In genomic region chr11:9211322-9211721, GRCh38 we compare ENCODE assay signal across 22 cellular contexts. TPM values are rescaled to one million over a fixed set of nuclear protein-coding genes. Genes with fewer than 3 reads are reported as not detected.
DNase-seq lines count a peak whose midpoint lies in the region; ATAC-seq and TF ChIP-seq lines count a peak whose summit lies in the region.
"Had no signal": no experiment of that assay in that cellular context is flagged by ENCODE, and none has a peak within 500 bp of the region (broad histone marks: within the 10 kb centered on the region; RNA-seq: fewer than 3 reads in every experiment).

No MANE protein-coding gene starts in this region.

- no peak overlapping the region for H3K27ac Mint-ChIP-seq in activated CD4-positive, alpha-beta T cell treated with anti-CD3 and anti-CD28 coated beads for 36 hours
- H3K27ac Mint-ChIP-seq in mesothelial cell of epicardium, result peak overlapping the region; percentile 89
- H3K27ac Mint-ChIP-seq: nephron had no signal

- TF ChIP-seq CTCF in RWPE2 (IDR thresholded peaks at IDR 0.05; ENCODE audit: poor library complexity, severe bottlenecking), result no peak
- TF ChIP-seq CTCF in mesothelial cell of epicardium (IDR thresholded peaks at IDR 0.05; ENCODE audit: unreplicated experiment), result no peak
- TF ChIP-seq CTCF in omental fat pad (IDR thresholded peaks at IDR 0.05), result no peak

- no peaks in the 10 kb centered on the region for H3K27me3 ChIP-seq in RWPE2 (ENCODE audit: insufficient read depth, poor library complexity, severe bottlenecking)
- H3K27me3 ChIP-seq: heart right ventricle, thyroid gland had no signal

- peaks cover 72% of the 10 kb centered on the region for H3K4me1 Mint-ChIP-seq in activated CD4-positive, alpha-beta T cell treated with anti-CD3 and anti-CD28 coated beads for 36 hours
- H3K4me1 Mint-ChIP-seq in mesothelial cell of epicardium, result peaks cover 50% of the 10 kb centered on the region

- no peaks in the 10 kb centered on the region for H3K36me3 Mint-ChIP-seq in activated CD4-positive, alpha-beta T cell treated with anti-CD3 and anti-CD28 coated beads for 36 hours (ENCODE audit: low read depth)
- H3K36me3 Mint-ChIP-seq in mesothelial cell of epicardium, result no peaks in the 10 kb centered on the region

- H3K4me1 ChIP-seq in RWPE2 (ENCODE audit: insufficient read depth, poor library complexity, severe bottlenecking), result peaks cover 24% of the 10 kb centered on the region
- H3K4me1 ChIP-seq: prostate gland had no signal

- no peak overlapping the region for H3K4me3 ChIP-seq in RWPE2 (ENCODE audit: severe bottlenecking)
- H3K4me3 ChIP-seq: heart right ventricle, prostate gland, thyroid gland had no signal

- H3K27me3 Mint-ChIP-seq in activated CD4-positive, alpha-beta T cell treated with anti-CD3 and anti-CD28 coated beads for 36 hours, result no peaks in the 10 kb centered on the region
- H3K27me3 Mint-ChIP-seq in mesothelial cell of epicardium (ENCODE audit: low read depth), result no peaks in the 10 kb centered on the region

- no peaks in the 10 kb centered on the region for H3K9me3 ChIP-seq in RWPE2 (ENCODE audit: severe bottlenecking)
- H3K9me3 ChIP-seq: heart right ventricle, prostate gland, thyroid gland had no signal

- POLR2A ChIA-PET in activated CD4-positive, alpha-beta T cell treated with anti-CD3 and anti-CD28 coated beads for 36 hours (lab: Charles Lee), result interaction anchor here (0.8 to 1.7 kb wide), 5 partner anchors 39 to 62 kb away, joined by 3 to 6 read pairs (median 4); partner anchors contain the start of gene DENND5A

- H3K4me3 Mint-ChIP-seq in activated CD4-positive, alpha-beta T cell treated with anti-CD3 and anti-CD28 coated beads for 36 hours, result no peak overlapping the region
- H3K4me3 Mint-ChIP-seq in mesothelial cell of epicardium, result no peak overlapping the region
- H3K4me3 Mint-ChIP-seq: nephron had no signal

- H3K9me3 Mint-ChIP-seq in activated CD4-positive, alpha-beta T cell treated with anti-CD3 and anti-CD28 coated beads for 36 hours (ENCODE audit: low read depth), result no peaks in the 10 kb centered on the region
- H3K9me3 Mint-ChIP-seq in mesothelial cell of epicardium, result no peaks in the 10 kb centered on the region
- H3K9me3 Mint-ChIP-seq: nephron had no signal

- H3K27ac ChIP-seq in RWPE2 (ENCODE audit: poor library complexity, severe bottlenecking), result peak overlapping the region; percentile 64
- H3K27ac ChIP-seq: prostate gland, thyroid gland had no signal

- ATAC-seq in activated CD4-positive, alpha-beta T cell treated with anti-CD3 and anti-CD28 coated beads for 36 hours, result peak; percentile 28
- ATAC-seq in GM18907 (IDR thresholded peaks at IDR 0.05; ENCODE audit: unreplicated experiment), result peak; percentile 17
- ATAC-seq in RWPE2 (ENCODE audit: low read depth), result no peak
- ATAC-seq in HG03175 (IDR thresholded peaks at IDR 0.05; ENCODE audit: unreplicated experiment), result no peak
- no peak for ATAC-seq in omental fat pad (ENCODE audit: low FRiP score)
- ATAC-seq: heart right ventricle had no signal

- H3K36me3 ChIP-seq in RWPE2 (ENCODE audit: low read depth), result peaks cover 4% of the 10 kb centered on the region
- H3K36me3 ChIP-seq: prostate gland, thyroid gland had no signal

- no peak for DNase-seq in activated CD4-positive, alpha-beta T cell treated with anti-CD3 and anti-CD28 coated beads for 36 hours
- DNase-seq in activated CD4-positive, alpha-beta T cell treated with anti-CD3 and anti-CD28 coated beads, Interleukin-2, amount 50 U/mL, for 4 hours, result no peak
- DNase-seq in RWPE2 (ENCODE audit: low spot score), result no peak
- DNase-seq in mesothelial cell of epicardium (ENCODE audit: low spot score in 2 of 2, unreplicated experiment in 2 of 2), result no peak
- no peak for DNase-seq in NCI-H187 (lab: John Stamatoyannopoulos, UW)
- DNase-seq in omental fat pad (ENCODE audit: low spot score), result no peak
- DNase-seq: activated CD4-positive, CD25-positive, alpha-beta regulatory T cell; activated CD8-positive, alpha-beta memory T cell treated with anti-CD3 and anti-CD28 coated beads, Interleukin-2, amount 50 U/mL, for 48 hours; C1 segment of cervical spinal cord; central memory CD4-positive, alpha-beta T cell; DMS53; effector CD8-positive, alpha-beta T cell; heart right ventricle; islet precursor cell; NCI-H1694; NCI-H446 treated with DMSO at 0.1 percent for 48 hours; SHP77; thyroid gland had no signal

- CTCF ChIA-PET in activated CD4-positive, alpha-beta T cell treated with anti-CD3 and anti-CD28 coated beads for 36 hours (lab: Charles Lee), result interaction anchor here (0.6 to 1.7 kb wide), 3 partner anchors 44 to 62 kb away, joined by 3 to 5 read pairs (median 5); no protein-coding TSS in a partner anchor

- intact Hi-C loops in activated CD4-positive, alpha-beta T cell treated with anti-CD3 and anti-CD28 coated beads for 36 hours (cut with DNase I, micrococcal nuclease), result loop anchor here (1.0 to 2.0 kb wide), 5 partner anchors 39 to 103 kb away; partner anchors contain the start of genes DENND5A (in 1 of the 2) and TMEM41B (in 1 of the 2)

RNA-seq across cellular contexts. Expression of gene DENND5A, which starts 53.8 kb away (rescaled TPM):
- 10 to 100 TPM; 43.6 to 62.6 TPM for total RNA-seq in activated CD4-positive, alpha-beta T cell treated with anti-CD3 and anti-CD28 coated beads for 36 hours
- total RNA-seq in mesothelial cell of epicardium (84.9 to 89.6 TPM (median 85.5 TPM) in 3 replicates), omental fat pad (100 to 1,000 TPM; 113 to 163 (median 121) TPM)

Comparison
In these comparisons a context has a peak if more than half of its experiments do, and no peak if none do; other contexts are left out.
1. ATAC-seq: peak in activated CD4-positive, alpha-beta T cell treated with anti-CD3 and anti-CD28 coated beads for 36 hours (single experiment) and GM18907 (single experiment); none in RWPE2 (single experiment), HG03175 (single experiment) and omental fat pad (single experiment).